18 cellular contexts compared by ENCODE assay signal in genomic region chr19:1227655-1228054, GRCh38. TPM values are rescaled to one million over a fixed set of nuclear protein-coding genes. Genes with fewer than 3 reads are reported as not detected.
A peak's percentile ranks its signal among the peaks of the same experiment; 100 is the strongest.
DNase-seq lines count a peak whose midpoint lies in the region; ATAC-seq and TF ChIP-seq lines count a peak whose summit lies in the region.
"Had no signal": no experiment of that assay in that cellular context is flagged by ENCODE, and none has a peak within 500 bp of the region (broad histone marks: within the 10 kb centered on the region; RNA-seq: fewer than 3 reads in every experiment).

No MANE protein-coding gene starts in this region.

- no peak for ATAC-seq in CD8-positive, alpha-beta T cell

- H3K4me3 ChIP-seq in CD8-positive, alpha-beta T cell (ENCODE audit: low read depth, low read length), result no peak overlapping the region
- H3K4me3 ChIP-seq: BLaER1 had no signal

- no peaks in the 10 kb centered on the region for H3K9me3 ChIP-seq in CD8-positive, alpha-beta T cell (ENCODE audit: low read length)
- H3K9me3 ChIP-seq: BLaER1, SK-N-SH had no signal

- H3K27me3 Mint-ChIP-seq in CD8-positive, alpha-beta T cell (ENCODE audit: low read depth), result no peaks in the 10 kb centered on the region
- H3K27me3 Mint-ChIP-seq: CD4-positive, alpha-beta T cell had no signal

- intact Hi-C loops in CD8-positive, alpha-beta T cell (cut with DNase I, micrococcal nuclease), result no loop called here

- CTCF ChIA-PET in CD8-positive, alpha-beta T cell (lab: Charles Lee), result no interaction called here

- H3K4me3 Mint-ChIP-seq in CD8-positive, alpha-beta T cell, result no peak overlapping the region
- H3K4me3 Mint-ChIP-seq: CD4-positive, alpha-beta T cell had no signal

- no peaks in the 10 kb centered on the region for H3K27me3 ChIP-seq in CD8-positive, alpha-beta T cell (ENCODE audit: insufficient read depth, low read length)
- H3K27me3 ChIP-seq: BLaER1 had no signal

- TF ChIP-seq CTCF in CD8-positive, alpha-beta T cell (IDR thresholded peaks at IDR 0.05), result no peak

- POLR2A ChIA-PET in CD8-positive, alpha-beta T cell (lab: Charles Lee), result no interaction called here

- no peak overlapping the region for H3K27ac Mint-ChIP-seq in CD8-positive, alpha-beta T cell
- H3K27ac Mint-ChIP-seq: CD4-positive, alpha-beta T cell had no signal

- peak; percentile 77 for DNase-seq in HT-29 (ENCODE audit: low spot score)
- DNase-seq in SK-MEL-5 (ENCODE audit: low read depth, low spot score), result peak; percentile 52
- DNase-seq in iPS-NIHi11 (ENCODE audit: low spot score), result peak; percentile 70
- DNase-seq in CD8-positive, alpha-beta T cell, result no peak
- no peak for DNase-seq in H4 (ENCODE audit: low spot score)
- DNase-seq in midbrain (lab: John Stamatoyannopoulos, UW), result no peak
- no peak for DNase-seq in central memory CD4-positive, alpha-beta T cell
- DNase-seq: ACHN; CD4-positive, alpha-beta T cell; DND-41; GOT3; NCI-H1105; NCI-H2081; NCI-H446 treated with DMSO at 0.1 percent for 48 hours; NCI-H526 treated with DMSO at 0.1 percent for 48 hours; SHP77 treated with DMSO at 0.1 percent for 48 hours; SK-N-SH had no signal

- in situ Hi-C loops in SK-MEL-5 (cut with HindIII; ENCODE audit: low pct_unique_long_range_greater_than_20kb, low sequenced_read_pairs), result no loop called here

- no peaks in the 10 kb centered on the region for H3K36me3 ChIP-seq in CD8-positive, alpha-beta T cell (ENCODE audit: insufficient read depth, low read length)

- peaks cover 4% of the 10 kb centered on the region for H3K36me3 Mint-ChIP-seq in CD8-positive, alpha-beta T cell

- H3K4me1 Mint-ChIP-seq in CD8-positive, alpha-beta T cell (ENCODE audit: low read depth), result no peaks in the 10 kb centered on the region

- H3K27ac ChIP-seq in CD8-positive, alpha-beta T cell (ENCODE audit: low read depth, low read length), result no peak overlapping the region
- H3K27ac ChIP-seq: BLaER1 had no signal

- H3K4me1 ChIP-seq in CD8-positive, alpha-beta T cell (ENCODE audit: insufficient read depth, low read length), result no peaks in the 10 kb centered on the region

- no peaks in the 10 kb centered on the region for H3K9me3 Mint-ChIP-seq in CD8-positive, alpha-beta T cell
- H3K9me3 Mint-ChIP-seq: CD4-positive, alpha-beta T cell had no signal

RNA-seq across cellular contexts. Expression of gene CBARP, which starts 10.2 kb away (rescaled TPM):
- total RNA-seq in HT-29 (2014; rRNA removed; shearing (Covaris generic)), result 2.4 and 3.9 TPM in 2 replicates
- 2.3 and 3.7 TPM in 2 replicates for total RNA-seq in SK-MEL-5 (2014; rRNA removed; shearing (Covaris generic))
- polyA plus RNA-seq in SK-MEL-5 (2015; cell fraction: cytosol; rRNA removed), result 11.9 and 12.8 TPM in 2 replicates
- polyA plus RNA-seq in SK-MEL-5 (2015; cell fraction: nucleus; rRNA removed), result 27.7 and 33.6 TPM in 2 replicates
- total RNA-seq in CD8-positive, alpha-beta T cell, result under 1 TPM; 0.49 to 0.67 TPM
- total RNA-seq in H4 (2014; rRNA removed; shearing (Covaris generic)), result 0.37 and 1.2 TPM in 2 replicates

RNA-seq across cellular contexts. Expression of gene ATP5F1D, which starts 13.9 kb away (rescaled TPM):
- 142 and 159 TPM in 2 replicates for total RNA-seq in HT-29 (2014; rRNA removed; shearing (Covaris generic))
- total RNA-seq in SK-MEL-5 (2014; rRNA removed; shearing (Covaris generic)), result 30.3 and 36.6 TPM in 2 replicates
- polyA plus RNA-seq in SK-MEL-5 (2015; cell fraction: cytosol; rRNA removed), result 354 and 362 TPM in 2 replicates
- 82.5 and 99.9 TPM in 2 replicates for polyA plus RNA-seq in SK-MEL-5 (2015; cell fraction: nucleus; rRNA removed)
- total RNA-seq in CD8-positive, alpha-beta T cell, result 10 to 100 TPM; 86.2 to 96.3 TPM
- 34.9 and 37.0 TPM in 2 replicates for total RNA-seq in H4 (2014; rRNA removed; shearing (Covaris generic))

RNA-seq across cellular contexts. Expression of gene MIDN, which starts 20.7 kb away (rescaled TPM):
- total RNA-seq in HT-29 (2014; rRNA removed; shearing (Covaris generic)), result 32.5 and 38.6 TPM in 2 replicates
- total RNA-seq in SK-MEL-5 (2014; rRNA removed; shearing (Covaris generic)), result 4.6 and 8.8 TPM in 2 replicates
- polyA plus RNA-seq in SK-MEL-5 (2015; cell fraction: cytosol; rRNA removed), result 59.8 and 82.0 TPM in 2 replicates
- 118 and 124 TPM in 2 replicates for polyA plus RNA-seq in SK-MEL-5 (2015; cell fraction: nucleus; rRNA removed)
- 100 to 1,000 TPM; 305 to 314 TPM for total RNA-seq in CD8-positive, alpha-beta T cell
- 2.4 and 4.2 TPM in 2 replicates for total RNA-seq in H4 (2014; rRNA removed; shearing (Covaris generic))

RNA-seq across cellular contexts. Expression of gene STK11, which starts 22.1 kb away (rescaled TPM):
- 101 and 114 TPM in 2 replicates for total RNA-seq in HT-29 (2014; rRNA removed; shearing (Covaris generic))
- total RNA-seq in SK-MEL-5 (2014; rRNA removed; shearing (Covaris generic)), result 44.2 and 47.8 TPM in 2 replicates
- polyA plus RNA-seq in SK-MEL-5 (2015; cell fraction: cytosol; rRNA removed), result 48.7 and 50.4 TPM in 2 replicates
- 149 and 177 TPM in 2 replicates for polyA plus RNA-seq in SK-MEL-5 (2015; cell fraction: nucleus; rRNA removed)
- total RNA-seq in CD8-positive, alpha-beta T cell, result 10 to 100 TPM; 38.0 to 43.4 TPM
- 17.4 and 28.7 TPM in 2 replicates for total RNA-seq in H4 (2014; rRNA removed; shearing (Covaris generic))

RNA-seq across cellular contexts. Expression of gene CIRBP, which starts 41.5 kb away (rescaled TPM):
- 72.3 and 72.7 TPM in 2 replicates for total RNA-seq in HT-29 (2014; rRNA removed; shearing (Covaris generic))
- total RNA-seq in SK-MEL-5 (2014; rRNA removed; shearing (Covaris generic)), result 93.9 and 95.0 TPM in 2 replicates
- polyA plus RNA-seq in SK-MEL-5 (2015; cell fraction: cytosol; rRNA removed), result 126 and 167 TPM in 2 replicates
- polyA plus RNA-seq in SK-MEL-5 (2015; cell fraction: nucleus; rRNA removed), result 705 and 795 TPM in 2 replicates
- total RNA-seq in CD8-positive, alpha-beta T cell, result 100 to 1,000 TPM; 689 to 695 TPM
- total RNA-seq in H4 (2014; rRNA removed; shearing (Covaris generic)), result 196 and 197 TPM in 2 replicates

Comparison
In these comparisons a context has a peak if more than half of its experiments do, and no peak if none do; other contexts are left out.
1. DNase-seq: peak in HT-29 (single experiment), SK-MEL-5 (single experiment) and iPS-NIHi11 (single experiment); none in CD8-positive, alpha-beta T cell (0 of 7), H4 (single experiment), midbrain (single experiment) and central memory CD4-positive, alpha-beta T cell (single experiment).